34 cellular contexts compared by ENCODE assay signal in the genomic region with DNA sequence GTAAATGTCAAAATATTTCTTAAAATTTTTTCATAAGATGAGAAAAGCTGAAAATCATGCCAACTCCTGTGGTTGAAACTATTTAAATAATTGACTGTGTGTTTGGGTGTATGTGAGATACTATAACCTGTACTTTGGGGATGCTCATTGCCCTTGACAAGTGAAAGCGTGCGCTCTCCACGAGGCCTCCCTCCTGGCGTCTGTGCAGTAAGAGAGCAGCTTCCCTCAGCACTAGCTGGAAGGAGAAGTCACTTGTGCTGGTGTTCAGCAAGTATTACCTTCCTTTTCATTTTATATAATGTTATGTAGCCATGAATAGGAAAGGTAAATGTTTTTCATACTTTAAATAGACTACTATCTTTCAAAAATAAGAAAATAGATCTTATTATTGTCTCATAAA.
"Had no signal": no experiment of that assay in that cellular context is flagged by ENCODE, and none has a peak within 500 bp of the region (broad histone marks: within the 10 kb centered on the region; RNA-seq: fewer than 3 reads in every experiment).

No MANE protein-coding gene starts in this region.

- H3K27me3 ChIP-seq: MG63 had no signal

- H3K4me2 ChIP-seq: KMS-11 had no signal

- DNase-seq: Karpas-422, Kasumi-1, MG63, MM.1S, MV-4-11, NCI-H1048, NCI-H1092, NCI-H1092 treated with DMSO at 0.1 percent for 48 hours, NCI-H1105, NCI-H1105 treated with DMSO at 0.1 percent for 48 hours, NCI-H1417, NCI-H1417 treated with DMSO at 0.1 percent for 48 hours, NCI-H1436, NCI-H1436 treated with DMSO at 0.1 percent for 48 hours, NCI-H146, NCI-H1694, NCI-H1694 treated with DMSO at 0.1 percent for 48 hours, NCI-H187 treated with DMSO at 0.1 percent for 48 hours, NCI-H1930, NCI-H2029, NCI-H2029 treated with DMSO at 0.1 percent for 48 hours, NCI-H2081, NCI-H2081 treated with DMSO at 0.1 percent for 48 hours, NCI-H2107, NCI-H2171, NCI-H2171 treated with DMSO at 0.1 percent for 48 hours, NCI-H2227 treated with DMSO at 0.1 percent for 48 hours, NCI-H226, NCI-H345, NCI-H446, NCI-H446 treated with DMSO at 0.1 percent for 48 hours, NCI-H510A, NCI-H510A treated with DMSO at 0.1 percent for 48 hours had no signal

- H3K4me3 ChIP-seq: MG63 had no signal

- H3K27ac ChIP-seq: KMS-11 had no signal
